ENCODE assay signal across 8 cellular contexts in genomic region chr21:38805282-38806152, GRCh38. TPM values are rescaled to one million over a fixed set of nuclear protein-coding genes. Genes with fewer than 3 reads are reported as not detected.
A peak's percentile ranks its signal among the peaks of the same experiment; 100 is the strongest.
DNase-seq lines count a peak whose midpoint lies in the region; ATAC-seq and TF ChIP-seq lines count a peak whose summit lies in the region.

Gene ETS2 (plus strand): TSS chr21:38805929. CDS start chr21:38810035, 4,106 bp downstream.

- DNase-seq in AG04449 (ENCODE audit: low read depth, low spot score) (peak; percentile 57), NCI-H524 (lab: John Stamatoyannopoulos, UW) (peak; percentile 89 to 95), choroid plexus epithelial cell (ENCODE audit: low read depth) (peak; percentile 95), kidney epithelial cell (ENCODE audit: low read depth) (no peak)
- DNase-seq in activated CD4-positive, alpha-beta T cell treated with anti-CD3 and anti-CD28 coated beads for 4 hours = peak; percentile 74 to 78
- DNase-seq in stimulated activated CD4-positive, alpha-beta T cell treated with anti-CD3 and anti-CD28 coated beads, Interleukin-15, amount 100 ng/mL, for 48 hours (ENCODE audit: low read depth in 2 of 2) = peak; percentile 53 to 71

- H3K36me3 ChIP-seq in kidney epithelial cell (ENCODE audit: control insufficient read depth, insufficient read depth, low read length) = no peaks in the 10 kb centered on the region

- POLR2A ChIA-PET in AG04449 (lab: Yijun Ruan, JAX) = interaction anchor here (0.6 kb wide), 3 partner anchors 14 to 126 kb away, joined by 3 read pairs; no protein-coding TSS in a partner anchor

- H3K4me3 ChIP-seq in AG04449 (ENCODE audit: low read depth, low read length) = peak within 1 kb of the TSS; percentile 80
- peak within 1 kb of the TSS; percentile 86 for H3K4me3 ChIP-seq in choroid plexus epithelial cell (ENCODE audit: low read depth, low read length)
- peak within 1 kb of the TSS; percentile 61 for H3K4me3 ChIP-seq in kidney epithelial cell (ENCODE audit: low read depth, low read length)

- TF ChIP-seq CTCF in AG04449 (IDR thresholded peaks at IDR 0.05; ENCODE audit: insufficient read depth, low read length, missing control alignments) (peak; percentile 22), choroid plexus epithelial cell (conservative IDR thresholded peaks at IDR 0.05; ENCODE audit: low read depth, low read length) (peak; percentile 7), kidney epithelial cell (IDR thresholded peaks at IDR 0.05; ENCODE audit: insufficient read depth, low read length, poor library complexity, severe bottlenecking) (no peak)

- CTCF ChIA-PET in AG04449 (lab: Yijun Ruan, JAX) = interaction anchor here (1.4 to 2.7 kb wide), 2 partner anchors 9 to 71 kb away, joined by 3 to 10 read pairs; no protein-coding TSS in a partner anchor

- ATAC-seq in GM19035 (IDR thresholded peaks at IDR 0.05; ENCODE audit: unreplicated experiment) (peak; percentile 61), HG03378 (IDR thresholded peaks at IDR 0.05; ENCODE audit: unreplicated experiment) (peak; percentile 43)

- H3K27me3 ChIP-seq in kidney epithelial cell (ENCODE audit: control insufficient read depth, insufficient read depth, low read length) = no peaks in the 10 kb centered on the region

RNA-seq across cellular contexts. Expression of gene ETS2, which starts in this region (rescaled TPM):
- total RNA-seq in kidney epithelial cell = 40.7 and 41.2 TPM in 2 replicates
